Comparison of ENCODE assay signal across 8 cellular contexts in the genomic region with DNA sequence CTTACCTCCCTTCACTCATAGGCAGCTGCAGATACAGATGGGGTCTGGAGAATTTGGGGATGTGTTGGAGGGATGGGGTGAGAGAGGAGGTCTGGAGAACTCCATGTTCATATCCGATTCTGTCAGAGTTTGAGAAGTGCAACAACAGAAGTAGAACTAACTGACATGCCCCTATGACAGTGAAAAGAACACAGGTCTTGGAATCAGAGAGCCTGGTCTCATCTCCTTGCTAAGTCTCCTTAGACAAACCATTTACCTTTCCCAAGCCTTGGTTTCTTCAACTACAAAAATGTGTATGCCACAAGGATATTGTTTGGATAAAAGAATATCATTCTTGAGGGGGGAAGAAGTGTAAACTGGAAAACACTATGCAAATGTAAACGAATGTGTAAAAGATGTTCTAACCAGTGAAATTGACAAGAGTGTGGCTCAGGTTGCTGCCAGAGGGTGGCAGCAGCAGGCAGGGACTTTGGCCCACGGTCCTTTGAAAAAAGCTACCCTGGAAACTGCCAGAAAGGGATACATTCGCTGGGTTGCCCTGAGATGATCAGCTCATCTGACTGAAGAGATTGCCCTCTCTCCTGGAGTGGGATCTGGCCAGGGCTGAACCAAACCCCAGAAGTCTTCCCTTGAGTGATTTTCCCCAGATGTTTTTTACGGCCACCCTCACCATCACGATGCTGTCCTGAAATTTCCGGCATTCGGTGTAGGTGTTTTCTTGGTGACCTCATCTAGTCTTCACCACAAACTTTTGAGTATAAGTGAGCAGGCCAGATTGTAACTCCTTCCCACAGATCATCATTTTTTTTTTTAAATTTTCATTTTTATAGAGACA. TPM values are rescaled to one million over a fixed set of nuclear protein-coding genes. Genes with fewer than 3 reads are reported as not detected.
DNase-seq lines count a peak whose midpoint lies in the region; ATAC-seq and TF ChIP-seq lines count a peak whose summit lies in the region.

No MANE protein-coding gene starts in this region.

- H4K20me1 ChIP-seq in SK-N-SH (ENCODE audit: insufficient read depth) = no peaks in the 10 kb centered on the region

- intact Hi-C loops in head of caudate nucleus (cut with DNase I) = loop anchor here (5.0 kb wide), 1 partner anchor 320 kb away; no protein-coding TSS in a partner anchor

- CTCF ChIA-PET in SK-N-SH (lab: Yijun Ruan, JAX) = interaction anchor here (0.6 to 4.3 kb wide), 71 partner anchors 9 to 631 kb away, joined by 3 to 42 read pairs (median 4); a partner anchor contains a TSS

- TF ChIP-seq RAD21 in SK-N-SH (IDR thresholded peaks at IDR 0.05; ENCODE audit: low read length) = peak; percentile 94

- no peak for TF ChIP-seq EP300 in SK-N-SH (IDR thresholded peaks at IDR 0.05; ENCODE audit: borderline replicate concordance in 1 of 2, low read depth in 1 of 2, low read length in 1 of 2)

- no peaks in the 10 kb centered on the region for H3K27me3 ChIP-seq in SK-N-SH (ENCODE audit: insufficient read depth)

- H3K9me2 ChIP-seq in SK-N-SH = no peaks in the 10 kb centered on the region

- peak; percentile 78 for TF ChIP-seq CTCF in SK-N-SH (IDR thresholded peaks at IDR 0.05)

- DNase-seq in COR-L47 (lab: John Stamatoyannopoulos, UW) (peak; percentile 24), LHCN-M2 (ENCODE audit: low read depth) (peak; percentile 34), SK-N-SH (peak; percentile 83), head of caudate nucleus (peak in 41 of 42 donors; percentile 22 to 75 (median 55)), renal cortical epithelial cell (ENCODE audit: low read depth) (peak; percentile 43)
- peak; percentile 79 for DNase-seq in activated naive CD4-positive, alpha-beta T cell treated with anti-CD3 and anti-CD28 coated beads, Interleukin-2, amount 50 U/mL, for 16 hours

- no peaks in the 10 kb centered on the region for H3K79me2 ChIP-seq in SK-N-SH (ENCODE audit: insufficient read depth)

- no peak overlapping the region for H3K27ac ChIP-seq in SK-N-SH (ENCODE audit: low read depth in 2 of 2, low read length in 1 of 2)

- no peak overlapping the region for H3K4me2 ChIP-seq in SK-N-SH

- peak; percentile 44 for ATAC-seq in GM21423 (IDR thresholded peaks at IDR 0.05; ENCODE audit: unreplicated experiment)
- no peak for ATAC-seq in HG03520 (IDR thresholded peaks at IDR 0.05; ENCODE audit: unreplicated experiment)

- no peaks in the 10 kb centered on the region for H3F3A ChIP-seq in SK-N-SH (replicated peaks; ENCODE audit: insufficient read depth)

- H3K4me3 ChIP-seq in SK-N-SH (ENCODE audit: low read depth in 2 of 2, low read length in 1 of 2) = no peak overlapping the region

- peaks cover 0 to 10% of the 10 kb centered on the region in 2 experiments; a peak in 2 of 4 replicates for H3K4me1 ChIP-seq in SK-N-SH (ENCODE audit: control insufficient read depth in 1 of 2, insufficient read depth in 2 of 2, low read depth in 1 of 2, low read length in 1 of 2)

- WGBS in SK-N-SH (ENCODE audit: low lambda C conversion rate) = 51% methylated on average over 8 of the region's 8 CpGs

- POLR2A ChIA-PET in SK-N-SH (lab: Yijun Ruan, JAX) = interaction anchor here (1.0 kb wide), 1 partner anchor 323 kb away, joined by 3 read pairs; a partner anchor contains a TSS

- no peaks in the 10 kb centered on the region for H3K36me3 ChIP-seq in SK-N-SH (replicated peaks in 1 of 2; ENCODE audit: control insufficient read depth in 1 of 2, insufficient read depth in 2 of 2, low read length in 1 of 2)

- H3K9me3 ChIP-seq in SK-N-SH = no peaks in the 10 kb centered on the region

- no peak overlapping the region for H2AFZ ChIP-seq in SK-N-SH (ENCODE audit: low read depth)

- no peak overlapping the region for H3K9ac ChIP-seq in SK-N-SH

TF ChIP-seq in SK-N-SH, 30 proteins besides CTCF, POLR2A, EP300 and RAD21:
- TF ChIP-seq CHD2 (IDR thresholded peaks at IDR 0.05; ENCODE audit: low read length, partially characterized antibody) (peak; percentile 55), SMC3 (IDR thresholded peaks at IDR 0.05; ENCODE audit: low read depth, low read length) (peak; percentile 91)
- TF ChIP-seq, protein P1, sequence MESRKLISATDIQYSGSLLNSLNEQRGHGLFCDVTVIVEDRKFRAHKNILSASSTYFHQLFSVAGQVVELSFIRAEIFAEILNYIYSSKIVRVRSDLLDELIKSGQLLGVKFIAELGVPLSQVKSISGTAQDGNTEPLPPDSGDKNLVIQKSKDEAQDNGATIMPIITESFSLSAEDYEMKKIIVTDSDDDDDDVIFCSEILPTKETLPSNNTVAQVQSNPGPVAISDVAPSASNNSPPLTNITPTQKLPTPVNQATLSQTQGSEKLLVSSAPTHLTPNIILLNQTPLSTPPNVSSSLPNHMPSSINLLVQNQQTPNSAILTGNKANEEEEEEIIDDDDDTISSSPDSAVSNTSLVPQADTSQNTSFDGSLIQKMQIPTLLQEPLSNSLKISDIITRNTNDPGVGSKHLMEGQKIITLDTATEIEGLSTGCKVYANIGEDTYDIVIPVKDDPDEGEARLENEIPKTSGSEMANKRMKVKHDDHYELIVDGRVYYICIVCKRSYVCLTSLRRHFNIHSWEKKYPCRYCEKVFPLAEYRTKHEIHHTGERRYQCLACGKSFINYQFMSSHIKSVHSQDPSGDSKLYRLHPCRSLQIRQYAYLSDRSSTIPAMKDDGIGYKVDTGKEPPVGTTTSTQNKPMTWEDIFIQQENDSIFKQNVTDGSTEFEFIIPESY (IDR thresholded peaks at IDR 0.05; ENCODE audit: borderline replicate concordance, low read depth) = no peak
TF ChIP-seq in SK-N-SH: peak in this region for 2.

RNA-seq across cellular contexts. Expression of a gene that starts 17.0 kb away (rescaled TPM):
- total RNA-seq in LHCN-M2 (2014; rRNA removed) (not detected in 2 replicates), renal cortical epithelial cell (not detected in 2 replicates)
- polyA plus RNA-seq in LHCN-M2 (2012) = not detected
- polyA plus RNA-seq in SK-N-SH (2012; rRNA removed) = not detected in 2 replicates
- polyA plus RNA-seq in SK-N-SH (2012; cell fraction: cytosol; rRNA removed) = not detected in 2 replicates
- not detected in 2 replicates for polyA plus RNA-seq in SK-N-SH (2012; cell fraction: nucleus; rRNA removed)

Comparison
In these comparisons a context has a peak if more than half of its experiments do, and no peak if none do; other contexts are left out.
1. DNase-seq: peak in every context shown above with its lines; median percentile 83 in SK-N-SH; 79 in activated naive CD4-positive, alpha-beta T cell treated with anti-CD3 and anti-CD28 coated beads, Interleukin-2, amount 50 U/mL, for 16 hours; 55 in head of caudate nucleus; 43 in renal cortical epithelial cell; 34 in LHCN-M2; 24 in COR-L47.